19 cellular contexts compared by ENCODE assay signal in the genomic region with DNA sequence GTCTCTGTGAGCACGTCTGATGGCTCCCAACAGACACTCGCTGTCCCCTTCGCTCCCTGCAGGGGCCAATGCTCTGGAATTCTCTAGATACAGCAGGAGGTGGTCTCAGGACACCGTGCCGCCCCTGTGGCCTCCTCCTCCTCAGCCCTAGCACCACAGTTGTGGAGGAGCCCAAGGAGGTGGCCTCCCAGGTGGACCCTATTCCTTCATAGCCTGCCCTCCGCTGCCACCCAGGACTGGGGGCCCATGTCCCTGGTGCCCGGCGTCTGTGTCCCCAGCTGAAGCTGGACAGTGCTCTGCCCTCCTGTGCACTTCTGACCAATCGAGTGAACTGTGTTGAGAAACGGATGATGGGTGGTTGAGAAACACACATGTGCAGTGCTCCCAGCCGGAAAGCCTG.
"Had no signal": no experiment of that assay in that cellular context is flagged by ENCODE, and none has a peak within 500 bp of the region (broad histone marks: within the 10 kb centered on the region; RNA-seq: fewer than 3 reads in every experiment).

No MANE protein-coding gene starts in this region.

- H3K9me3 ChIP-seq: MG63 had no signal

- H3K27ac ChIP-seq: SJSA1, SK-N-MC had no signal

- H3K4me3 ChIP-seq: MG63, SJSA1, SK-N-MC had no signal

- DNase-seq: KBM-7, MG63, NCI-H1092, NCI-H1105 treated with DMSO at 0.1 percent for 48 hours, NCI-H1417 treated with DMSO at 0.1 percent for 48 hours, NCI-H146, NCI-H1694 treated with DMSO at 0.1 percent for 48 hours, NCI-H1930, NCI-H2081, NCI-H2107, NCI-H2227 treated with DMSO at 0.1 percent for 48 hours, NCI-H524, NCI-H526 treated with DMSO at 0.1 percent for 48 hours, NCI-H748 treated with DMSO at 0.1 percent for 48 hours, Right ventricle myocardium superior, RPMI8226, SIG-M5 had no signal

- H3K27me3 ChIP-seq: MG63, SJSA1 had no signal

- H3K36me3 ChIP-seq: MG63, SJSA1 had no signal
